In genomic region chr5:92979716-92980115, GRCh38 we compare ENCODE assay signal across 8 cellular contexts.
"Had no signal": no experiment of that assay in that cellular context is flagged by ENCODE, and none has a peak within 500 bp of the region (broad histone marks: within the 10 kb centered on the region; RNA-seq: fewer than 3 reads in every experiment).

No MANE protein-coding gene starts in this region.

- H3K27me3 ChIP-seq: heart right ventricle, upper lobe of right lung had no signal

- H3K27ac ChIP-seq: cardiac muscle cell, heart right ventricle, upper lobe of right lung had no signal

- ATAC-seq: heart right ventricle; stimulated activated naive B cell treated with anti-CD40 and anti-IgM and Interleukin-4, amounts not matched to agents 10 μg/mL and 1 μg/mL and 100 μg/mL, for 72 hours; upper lobe of right lung had no signal

- DNase-seq: activated CD4-positive, alpha-beta T cell treated with anti-CD3 and anti-CD28 coated beads, Interleukin-2, amount 50 U/mL, for 4 hours; activated gamma-delta T cell treated with Interleukin-2 at 50 U/mL for 16 hours; dermis blood vessel endothelial cell; heart right ventricle; immature natural killer cell; stimulated activated naive B cell treated with anti-CD40 and anti-IgM and Interleukin-4, amounts not matched to agents 10 μg/mL and 1 μg/mL and 100 μg/mL, for 72 hours; upper lobe of right lung had no signal

- H3K9me3 ChIP-seq: upper lobe of right lung had no signal

- H3K4me3 ChIP-seq: cardiac muscle cell, heart right ventricle, upper lobe of right lung had no signal

- H3K36me3 ChIP-seq: cardiac muscle cell, heart right ventricle, upper lobe of right lung had no signal

- H3K4me1 ChIP-seq: heart right ventricle, upper lobe of right lung had no signal
